Comparison of ENCODE assay signal across 31 cellular contexts in genomic region chr12:124835652-124836410, GRCh38. TPM values are rescaled to one million over a fixed set of nuclear protein-coding genes. Genes with fewer than 3 reads are reported as not detected.
A peak's percentile ranks its signal among the peaks of the same experiment; 100 is the strongest.
DNase-seq lines count a peak whose midpoint lies in the region; ATAC-seq, FAIRE-seq and TF ChIP-seq lines count a peak whose summit lies in the region.
"Had no signal": no experiment of that assay in that cellular context is flagged by ENCODE, and none has a peak within 500 bp of the region (broad histone marks: within the 10 kb centered on the region; RNA-seq: fewer than 3 reads in every experiment).

No MANE protein-coding gene starts in this region.

- no peak for TF ChIP-seq RAD21 in H1 (IDR thresholded peaks at IDR 0.05 in 1 of 2, conservative IDR thresholded peaks at IDR 0.05 in 1 of 2; ENCODE audit: low read depth in 2 of 2, low read length in 2 of 2)

- H3K4ac ChIP-seq in H1 (replicated peaks; ENCODE audit: insufficient read length, low read depth, low read length), result peak overlapping the region; percentile 40

- peaks cover 0 to 16% (median 11%) of the 10 kb centered on the region in 4 experiments; a peak in 6 of 7 replicates for H3K4me1 ChIP-seq in H1 (replicated peaks in 1 of 4; ENCODE audit: control insufficient read depth in 3 of 4, insufficient read depth in 4 of 4, low read length in 3 of 4)
- peaks cover 21% of the 10 kb centered on the region for H3K4me1 ChIP-seq in mucosa of descending colon (ENCODE audit: low read depth)

- H3K14ac ChIP-seq in H1 (ENCODE audit: insufficient read length), result no peak overlapping the region

- peaks cover 4% of the 10 kb centered on the region; the same call in 1 of the 2 replicates for H3K79me1 ChIP-seq in H1 (ENCODE audit: low read depth, low read length)

- no peak overlapping the region for H3K18ac ChIP-seq in H1 (ENCODE audit: extremely low read depth, low read length)

- POLR2A ChIA-PET in H1 (lab: Charles Lee; ENCODE audit: partially characterized antibody), result no interaction called here

- no peak overlapping the region for H2BK120ac ChIP-seq in H1 (replicated peaks; ENCODE audit: low read depth, low read length)

- H2BK15ac ChIP-seq in H1 (ENCODE audit: low read length), result peak overlapping the region; percentile 74

- peak overlapping the region; percentile 28; the same call in 1 of the 2 replicates for H2BK20ac ChIP-seq in H1 (ENCODE audit: low read length)

- no peaks in the 10 kb centered on the region for H3K36me3 ChIP-seq in H1 (ENCODE audit: control insufficient read depth in 2 of 4, insufficient read depth in 4 of 4, low read length in 3 of 4)
- no peaks in the 10 kb centered on the region for H3K36me3 ChIP-seq in mucosa of descending colon (ENCODE audit: low read depth)
- H3K36me3 ChIP-seq: esophagus muscularis mucosa, gastroesophageal sphincter, pancreas, right atrium auricular region, SJCRH30, thoracic aorta had no signal

- H3K23ac ChIP-seq in H1 (ENCODE audit: insufficient read length), result no peak overlapping the region

- no peak overlapping the region for H3K56ac ChIP-seq in H1 (replicated peaks; ENCODE audit: insufficient read length, low read depth, low read length)

- peak; percentile 94 for DNase-seq in ELR (ENCODE audit: low read depth)
- DNase-seq in RCC 7860 (ENCODE audit: low spot score), result peak; percentile 92
- DNase-seq in H1 (ENCODE audit: low read depth in 1 of 2, low spot score in 2 of 2), result no peak
- no peak for DNase-seq in mucosa of descending colon
- DNase-seq in T-helper 2 cell, result no peak
- DNase-seq in activated naive CD4-positive, alpha-beta T cell (lab: John Stamatoyannopoulos, UW), result no peak
- DNase-seq in NCI-H2171 (lab: John Stamatoyannopoulos, UW), result no peak
- no peak for DNase-seq in NCI-H1417 treated with DMSO at 0.1 percent for 48 hours (lab: John Stamatoyannopoulos, UW)
- DNase-seq: activated CD4-positive, alpha-beta T cell treated with anti-CD3 and anti-CD28 coated beads for 1 hour; activated CD8-positive, alpha-beta T cell treated with anti-CD3 and anti-CD28 coated beads for 36 hours; activated effector memory CD4-positive, alpha-beta T cell treated with Interleukin-2 at 50 U/mL for 16 hours; activated T-cell treated with anti-CD3 and anti-CD28 coated beads for 4 hours; effector CD4-positive, alpha-beta T cell; hypothalamus; Karpas-422; left ventricle myocardium superior; midbrain; natural killer cell; NCI-H1048; NCI-H187 treated with DMSO at 0.1 percent for 48 hours; NCI-H2227 treated with DMSO at 0.1 percent for 48 hours; NCI-H774; OCI-M1; SJCRH30; stimulated activated naive CD8-positive, alpha-beta T cell treated with anti-CD3 and anti-CD28 coated beads, Interleukin-15, Interleukin-2, amounts not matched to agents 100 U/mL and 50 U/mL, for 24 hours had no signal

- intact Hi-C loops in mucosa of descending colon (cut with DNase I, micrococcal nuclease), result no loop called here

- TF ChIP-seq EP300 in H1 (IDR thresholded peaks at IDR 0.05; ENCODE audit: borderline replicate concordance in 1 of 2, low read depth in 2 of 2, low read length in 2 of 2), result no peak

- H2AK5ac ChIP-seq in H1 (ENCODE audit: low read depth, low read length), result no peak overlapping the region

- no peak overlapping the region for H2AFZ ChIP-seq in H1 (ENCODE audit: low read length)

- H3K4me3 ChIP-seq in H1 (ENCODE audit: extremely low read depth in 1 of 4, insufficient read depth in 2 of 4, low read depth in 3 of 4, low read length in 4 of 4) (no peak overlapping the region), mucosa of descending colon (no peak overlapping the region)
- H3K4me3 ChIP-seq: BLaER1 treated with 17β-estradiol and CSF1 and Interleukin-3, amounts not matched to agents 10 nM and 100 nM; esophagus muscularis mucosa; gastroesophageal sphincter; pancreas; right atrium auricular region; SJCRH30; thoracic aorta had no signal

- no peak overlapping the region for H3K4me2 ChIP-seq in H1 (ENCODE audit: insufficient read depth in 1 of 2, low read depth in 2 of 2, low read length in 2 of 2)
- H3K4me2 ChIP-seq: BLaER1 treated with 17β-estradiol and CSF1 and Interleukin-3, amounts not matched to agents 10 nM and 100 nM had no signal

- no peak overlapping the region for H4K5ac ChIP-seq in H1 (ENCODE audit: insufficient read length, low read depth, low read length)

- CTCF ChIA-PET in H1 (lab: Charles Lee; ENCODE audit: partially characterized antibody), result interaction anchor here (0.6 to 1.2 kb wide), 4 partner anchors 31 to 105 kb away, joined by 3 to 4 read pairs (median 3); no protein-coding TSS in a partner anchor

- ATAC-seq in mucosa of descending colon, result peak; percentile 29
- ATAC-seq: activated CD8-positive, alpha-beta T cell treated with anti-CD3 and anti-CD28 coated beads for 36 hours; gastroesophageal sphincter; left ventricle myocardium superior; natural killer cell; stimulated activated naive CD8-positive, alpha-beta T cell treated with anti-CD3 and anti-CD28 coated beads, Interleukin-15, Interleukin-2, amounts not matched to agents 100 U/mL and 50 U/mL, for 24 hours had no signal

- peak; percentile 56 for FAIRE-seq in RCC 7860 (lab: Jason Lieb, UNC)
- no peak for FAIRE-seq in H1 (lab: Jason Lieb, UNC)
- FAIRE-seq: pancreas had no signal

- H3K9me3 ChIP-seq in H1 (ENCODE audit: insufficient read depth in 2 of 2, low read depth in 1 of 2, low read length in 1 of 2), result no peaks in the 10 kb centered on the region
- no peaks in the 10 kb centered on the region for H3K9me3 ChIP-seq in mucosa of descending colon
- H3K9me3 ChIP-seq: esophagus muscularis mucosa, gastroesophageal sphincter, pancreas, right atrium auricular region, SJCRH30, thoracic aorta had no signal

- 95% methylated on average over 17 of the region's 17 CpGs; no CpG with 5 or more reads in 1 of the 2 experiments for WGBS in H1 (ENCODE audit: extremely low coverage in 1 of 2, insufficient coverage in 1 of 2, insufficient read length in 1 of 2, insufficient replicate concordance in 2 of 2, low coverage in 1 of 2, low lambda C conversion rate in 2 of 2, missing lambda C conversion rate in 1 of 2), 2 experiments

- 0 out of 2 replicates have a peak overlapping the region, but pooled peaks have one; percentile 22 for H2BK5ac ChIP-seq in H1 (ENCODE audit: low read depth, low read length)

- H3K23me2 ChIP-seq in H1 (ENCODE audit: low read depth, low read length), result no peaks in the 10 kb centered on the region; the same call in 1 of the 2 replicates

- no peak overlapping the region for H4K8ac ChIP-seq in H1 (ENCODE audit: extremely low read depth, insufficient read depth, low read length)

- H4K20me1 ChIP-seq in H1 (replicated peaks in 1 of 2; ENCODE audit: control insufficient read depth in 1 of 2, insufficient read depth in 2 of 2, low read length in 2 of 2), result peaks cover 0 to 2% of the 10 kb centered on the region in 2 experiments

- no peak overlapping the region for H3K9ac ChIP-seq in H1 (replicated peaks in 1 of 4; ENCODE audit: extremely low read depth in 1 of 4, low read depth in 3 of 4, low read length in 3 of 4)
- H3K9ac ChIP-seq: BLaER1 treated with 17β-estradiol and CSF1 and Interleukin-3, amounts not matched to agents 10 nM and 100 nM had no signal

- no peaks in the 10 kb centered on the region; a peak in 1 of 4 replicates for H3K79me2 ChIP-seq in H1 (ENCODE audit: control insufficient read depth in 1 of 2, insufficient read depth in 2 of 2, low read length in 2 of 2)

- H4K91ac ChIP-seq in H1 (replicated peaks; ENCODE audit: insufficient read length, low read length), result peak overlapping the region; percentile 44

- no peak overlapping the region for H3K27ac ChIP-seq in H1 (ENCODE audit: low read depth, low read length)
- H3K27ac ChIP-seq: BLaER1 treated with 17β-estradiol and CSF1 and Interleukin-3, amounts not matched to agents 10 nM and 100 nM; esophagus muscularis mucosa; gastroesophageal sphincter; pancreas; SJCRH30; thoracic aorta had no signal

- peak overlapping the region; percentile 3; the same call in 1 of the 2 replicates for H2BK12ac ChIP-seq in H1 (ENCODE audit: low read depth, low read length)

- no peak for TF ChIP-seq POLR2A in H1 (IDR thresholded peaks at IDR 0.05; ENCODE audit: control extremely low read depth in 1 of 2, low read depth in 2 of 2, low read length in 2 of 2)

- TF ChIP-seq CTCF in H1 (IDR thresholded peaks at IDR 0.05; ENCODE audit: control extremely low read depth in 1 of 3, insufficient read depth in 1 of 3, low read depth in 1 of 3, low read length in 3 of 3) (no peak), mucosa of descending colon (IDR thresholded peaks at IDR 0.05) (no peak)

- no peaks in the 10 kb centered on the region for H3K27me3 ChIP-seq in H1 (replicated peaks in 1 of 4; ENCODE audit: control insufficient read depth in 3 of 4, extremely low read depth in 1 of 4, insufficient read depth in 3 of 4, low read length in 3 of 4)
- H3K27me3 ChIP-seq: BLaER1 treated with 17β-estradiol and CSF1 and Interleukin-3, amounts not matched to agents 10 nM and 100 nM; esophagus muscularis mucosa; gastroesophageal sphincter; pancreas; right atrium auricular region; SJCRH30 had no signal

TF ChIP-seq in H1, 55 proteins besides CTCF, POLR2A, EP300 and RAD21 (continues in another document):
- TF ChIP-seq KDM5A (IDR thresholded peaks at IDR 0.05; ENCODE audit: low read length), result no peak
- no peak for TF ChIP-seq JUN (IDR thresholded peaks at IDR 0.05; ENCODE audit: low read depth, low read length)
- no peak for TF ChIP-seq HDAC6 (IDR thresholded peaks at IDR 0.05; ENCODE audit: low read depth, low read length)
- no peak for TF ChIP-seq EGR1 (IDR thresholded peaks at IDR 0.05; ENCODE audit: borderline replicate concordance, low read depth, low read length)
- TF ChIP-seq POU5F1 (IDR thresholded peaks at IDR 0.05; ENCODE audit: low read depth, low read length), result no peak
- no peak for TF ChIP-seq MAFK (IDR thresholded peaks at IDR 0.05; ENCODE audit: low read depth, low read length)
- no peak for TF ChIP-seq NANOG (IDR thresholded peaks at IDR 0.05; ENCODE audit: insufficient read depth, low read depth, low read length, poor library complexity, severe bottlenecking)
- TF ChIP-seq ATF3 (IDR thresholded peaks at IDR 0.05; ENCODE audit: insufficient read depth, low read depth, low read length), result no peak
- no peak for TF ChIP-seq POLR2AphosphoS5 (IDR thresholded peaks at IDR 0.05; ENCODE audit: low read depth, low read length)

RNA-seq across cellular contexts. Expression of gene SCARB1, which starts 27.8 kb away (rescaled TPM):
- total RNA-seq in H1 (2021; fragmentation: NEBNext Ultra II Directional; extraction: Animal tissue kit (Norgen Biotek cat#: 25700)), result 57.1 and 58.0 TPM in 2 replicates
- 45.3 and 70.7 TPM in 2 replicates for polyA plus RNA-seq in H1 (2011; rRNA removed)
- 49.4 TPM for polyA plus RNA-seq in H1 (2011; cell fraction: cytosol; rRNA removed)
- 108 TPM for polyA plus RNA-seq in H1 (2011; cell fraction: nucleus; rRNA removed)
- polyA plus RNA-seq in H1 (2012, experiment 1 of 2), result 52.4 to 76.7 TPM (median 66.8 TPM) in 4 replicates
- polyA plus RNA-seq in H1 (2012, experiment 2 of 2), result 40.2 TPM
- 81.2 TPM for polyA plus RNA-seq in H1 (2013, experiment 1 of 2)
- 90.5 TPM for polyA plus RNA-seq in H1 (2013, experiment 2 of 2)
- polyA minus RNA-seq in H1 (2011; rRNA and poly(A)+ RNA removed), result 52.9 and 55.6 TPM in 2 replicates
- polyA minus RNA-seq in H1 (2011; cell fraction: cytosol; rRNA and poly(A)+ RNA removed), result 28.3 TPM
- polyA minus RNA-seq in H1 (2011; cell fraction: nucleus; rRNA and poly(A)+ RNA removed), result 31.4 TPM
- 10 to 100 TPM; 23.0 to 55.1 (median 31.2) TPM for total RNA-seq in mucosa of descending colon

Comparison
In these comparisons a context has a peak if more than half of its experiments do, and no peak if none do; other contexts are left out.
1. DNase-seq: peak in ELR (single experiment) and RCC 7860 (single experiment); none in H1 (0 of 2), mucosa of descending colon (0 of 3), T-helper 2 cell (0 of 5), activated naive CD4-positive, alpha-beta T cell (0 of 4), NCI-H2171 (single experiment) and NCI-H1417 treated with DMSO at 0.1 percent for 48 hours (single experiment).